In genomic region chr9:128885798-128886197, GRCh38 we compare ENCODE assay signal across 14 cellular contexts. TPM values are rescaled to one million over a fixed set of nuclear protein-coding genes. Genes with fewer than 3 reads are reported as not detected.
A peak's percentile ranks its signal among the peaks of the same experiment; 100 is the strongest.
DNase-seq lines count a peak whose midpoint lies in the region; ATAC-seq, FAIRE-seq and TF ChIP-seq lines count a peak whose summit lies in the region.
"Had no signal": no experiment of that assay in that cellular context is flagged by ENCODE, and none has a peak within 500 bp of the region (broad histone marks: within the 10 kb centered on the region; RNA-seq: fewer than 3 reads in every experiment).

No MANE protein-coding gene starts in this region.

- H3K4me3 ChIP-seq in HUES48 (ENCODE audit: low read depth, low read length), result no peak overlapping the region
- H3K4me3 ChIP-seq in esophagus (ENCODE audit: low read depth in 1 of 2, low read length in 2 of 2), result no peak overlapping the region
- H3K4me3 ChIP-seq in parathyroid adenoma (ENCODE audit: low read depth, low read length), result peak overlapping the region; percentile 36
- H3K4me3 ChIP-seq in HepG2 (replicated peaks in 1 of 3; ENCODE audit: insufficient read depth in 1 of 3, low read depth in 2 of 3, low read length in 3 of 3), result no peak overlapping the region
- H3K4me3 ChIP-seq: spleen had no signal

- 70 to 78% methylated on average over 15 of the region's 15 CpGs for WGBS in esophagus, 2 donors
- WGBS in HepG2 (ENCODE audit: low lambda C conversion rate), result 97% methylated on average over 15 of the region's 15 CpGs

- no peak for TF ChIP-seq POLR2A in HepG2 (IDR thresholded peaks at IDR 0.05; ENCODE audit: insufficient read depth in 1 of 2, low read depth in 2 of 2, low read length in 2 of 2)

- peaks cover 70% of the 10 kb centered on the region for H3K4me1 Mint-ChIP-seq in CD4-positive, alpha-beta T cell (ENCODE audit: low read depth)

- H3K4me3 Mint-ChIP-seq in CD4-positive, alpha-beta T cell, result peak overlapping the region; percentile 98

- no peak for FAIRE-seq in HepG2 (lab: Jason Lieb, UNC)
- FAIRE-seq: endometrium had no signal

- H3K27ac ChIP-seq in CD4-positive, alpha-beta T cell (ENCODE audit: low read depth, low read length), result no peak overlapping the region
- H3K27ac ChIP-seq in HUES48 (ENCODE audit: low read depth, low read length), result peak overlapping the region; percentile 14
- peak overlapping the region; percentile 75 to 89 for H3K27ac ChIP-seq in esophagus (ENCODE audit: low read depth in 2 of 2, low read length in 1 of 2)
- H3K27ac ChIP-seq in parathyroid adenoma, result peak overlapping the region; percentile 77
- no peak overlapping the region for H3K27ac ChIP-seq in HepG2 (ENCODE audit: extremely low read length, insufficient read depth, low read length)
- H3K27ac ChIP-seq: C4-2B had no signal

- ATAC-seq in CD4-positive, alpha-beta T cell (ENCODE audit: poor library complexity), result no peak
- ATAC-seq in GM18868 (IDR thresholded peaks at IDR 0.05; ENCODE audit: unreplicated experiment), result no peak
- ATAC-seq in HepG2, result no peak

- no peak for TF ChIP-seq CTCF in CD4-positive, alpha-beta T cell (IDR thresholded peaks at IDR 0.05)
- TF ChIP-seq CTCF in parathyroid adenoma (IDR thresholded peaks at IDR 0.05) (no peak), HepG2 (CRISPR knock-in tag; IDR thresholded peaks at IDR 0.05) (no peak)

- H2AFZ ChIP-seq in parathyroid adenoma, result no peak overlapping the region
- no peak overlapping the region for H2AFZ ChIP-seq in HepG2 (ENCODE audit: low read length)

- POLR2A ChIA-PET in CD4-positive, alpha-beta T cell (lab: Charles Lee), result interaction anchor here (2.3 kb wide), 1 partner anchor 16 kb away, joined by 6 read pairs; no protein-coding TSS in a partner anchor
- POLR2A ChIA-PET in HepG2 (lab: Yijun Ruan, JAX), result interaction anchor here (0.6 kb wide), 1 partner anchor 31 kb away, joined by 3 read pairs; no protein-coding TSS in a partner anchor

- H3K4me1 ChIP-seq in HUES48 (ENCODE audit: control insufficient read depth, insufficient read depth, low read length), result peaks cover 14% of the 10 kb centered on the region
- H3K4me1 ChIP-seq in esophagus (ENCODE audit: control insufficient read depth in 2 of 2, insufficient read depth in 2 of 2, low read length in 1 of 2), result peaks cover 11 to 42% of the 10 kb centered on the region in 2 donors
- H3K4me1 ChIP-seq in parathyroid adenoma, result peaks cover 8% of the 10 kb centered on the region
- H3K4me1 ChIP-seq in HepG2 (ENCODE audit: insufficient read depth, low read length), result peaks cover 22% of the 10 kb centered on the region

- in situ Hi-C loops in HepG2 (cut with HindIII; ENCODE audit: extremely low pct_ligation_motif_present, low pct_unique_long_range_greater_than_20kb), result no loop called here

- H3K36me3 ChIP-seq in HUES48 (ENCODE audit: control insufficient read depth, insufficient read depth, low read length) (peaks cover 49% of the 10 kb centered on the region), esophagus (ENCODE audit: control insufficient read depth in 2 of 2, insufficient read depth in 2 of 2, low read length in 1 of 2) (peaks cover 12 to 24% of the 10 kb centered on the region in 2 donors), parathyroid adenoma (ENCODE audit: control insufficient read depth, insufficient read depth, low read length) (no peaks in the 10 kb centered on the region), HepG2 (replicated peaks in 1 of 2; ENCODE audit: control insufficient read depth in 1 of 2, insufficient read depth in 2 of 2, low read length in 2 of 2) (peaks cover 12 to 44% of the 10 kb centered on the region in 2 experiments; a peak in 4 of 5 replicates)

- H3K36me3 Mint-ChIP-seq in CD4-positive, alpha-beta T cell (ENCODE audit: low read depth), result peaks cover 76% of the 10 kb centered on the region

- CTCF ChIA-PET in CD4-positive, alpha-beta T cell (lab: Charles Lee), result no interaction called here
- CTCF ChIA-PET in HepG2 (lab: Yijun Ruan, JAX; ENCODE audit: low intra/inter-chr PET ratio, low total read pairs), result no interaction called here

- DNase-seq in CD4-positive, alpha-beta T cell, result no peak
- no peak for DNase-seq in cerebellum (ENCODE audit: low spot score)
- DNase-seq in NCI-H1092 (lab: John Stamatoyannopoulos, UW), result no peak
- DNase-seq in HepG2 (ENCODE audit: low spot score), result no peak
- DNase-seq: naive B cell, NCI-H2171 treated with DMSO at 0.1 percent for 48 hours, spleen had no signal

- TF ChIP-seq EP300 in HepG2 (IDR thresholded peaks at IDR 0.05; ENCODE audit: low read depth in 2 of 2, low read length in 2 of 2), result no peak
- no peak for TF ChIP-seq EP300 in HepG2 (CRISPR knock-in tag; IDR thresholded peaks at IDR 0.05; ENCODE audit: borderline replicate concordance)

- no peak for TF ChIP-seq RAD21 in HepG2 (CRISPR knock-in tag; IDR thresholded peaks at IDR 0.05)

- no peaks in the 10 kb centered on the region for H3K27me3 ChIP-seq in CD4-positive, alpha-beta T cell (ENCODE audit: control insufficient read depth, insufficient read depth, low read length)
- H3K27me3 ChIP-seq in HUES48 (ENCODE audit: control insufficient read depth, insufficient read depth, low read length) (no peaks in the 10 kb centered on the region), esophagus (ENCODE audit: control insufficient read depth in 1 of 2, insufficient read depth in 2 of 2, low read length in 2 of 2) (no peaks in the 10 kb centered on the region), parathyroid adenoma (ENCODE audit: control insufficient read depth, insufficient read depth, low read length) (no peaks in the 10 kb centered on the region), HepG2 (ENCODE audit: control insufficient read depth in 1 of 2, insufficient read depth in 2 of 2, low read length in 2 of 2) (no peaks in the 10 kb centered on the region; a peak in 1 of 5 replicates)
- H3K27me3 ChIP-seq: spleen had no signal

- H3K9ac ChIP-seq in HUES48 (ENCODE audit: low read depth, low read length), result no peak overlapping the region; the same call in 1 of the 2 replicates
- no peak overlapping the region for H3K9ac ChIP-seq in parathyroid adenoma
- H3K9ac ChIP-seq in HepG2 (ENCODE audit: insufficient read depth, low read depth, low read length), result no peak overlapping the region

- H3K27ac Mint-ChIP-seq in CD4-positive, alpha-beta T cell, result peak overlapping the region; percentile 90

- H3K4me2 ChIP-seq in parathyroid adenoma (ENCODE audit: low read length) (peak overlapping the region; percentile 65), HepG2 (ENCODE audit: low read depth, low read length) (no peak overlapping the region)

- no peaks in the 10 kb centered on the region for H3K27me3 Mint-ChIP-seq in CD4-positive, alpha-beta T cell
- H3K27me3 Mint-ChIP-seq: naive B cell had no signal

- no peaks in the 10 kb centered on the region for H3K9me3 ChIP-seq in CD4-positive, alpha-beta T cell (ENCODE audit: control insufficient read depth, low read length)
- H3K9me3 ChIP-seq in HUES48 (ENCODE audit: control insufficient read depth, insufficient read depth, low read length), result no peaks in the 10 kb centered on the region
- H3K9me3 ChIP-seq in esophagus (ENCODE audit: control insufficient read depth in 2 of 2, insufficient read depth in 1 of 2, low read depth in 1 of 2, low read length in 1 of 2), result no peaks in the 10 kb centered on the region
- H3K9me3 ChIP-seq in parathyroid adenoma (ENCODE audit: control insufficient read depth, low read length), result no peaks in the 10 kb centered on the region
- no peaks in the 10 kb centered on the region for H3K9me3 ChIP-seq in HepG2 (ENCODE audit: low read length)
- H3K9me3 ChIP-seq: spleen had no signal

- no TSS peak for BruUV-seq in HepG2 (replicated peaks; lab: Mats Ljungman, UMichigan)

- no peaks in the 10 kb centered on the region for H3K9me3 Mint-ChIP-seq in CD4-positive, alpha-beta T cell
- H3K9me3 Mint-ChIP-seq: naive B cell had no signal

- H3K79me2 ChIP-seq in parathyroid adenoma, result peaks cover 15% of the 10 kb centered on the region
- H3K79me2 ChIP-seq in HepG2 (ENCODE audit: insufficient read depth, low read length), result peaks cover 65% of the 10 kb centered on the region

- no peaks in the 10 kb centered on the region for H4K20me1 ChIP-seq in HepG2 (ENCODE audit: insufficient read depth, low read length)

- intact Hi-C loops in CD4-positive, alpha-beta T cell (cut with DNase I, micrococcal nuclease), result no loop called here
- intact Hi-C loops in HepG2 (cut with micrococcal nuclease; ENCODE audit: unreplicated experiment), result no loop called here

RNA-seq across cellular contexts. Expression of gene LRRC8A, which starts 3.9 kb away (rescaled TPM):
- 10 to 100 TPM; 35.0 to 35.8 TPM for total RNA-seq in CD4-positive, alpha-beta T cell
- 10 to 100 TPM; 38.5 to 55.6 TPM for polyA plus RNA-seq in esophagus
- total RNA-seq in cerebellum, result 26.0 TPM
- total RNA-seq in HepG2 (2016; rRNA removed; fragmentation: Illumina TruSeq; extraction: Trizol), result 10.0 and 16.1 TPM in 2 replicates
- 3.1 and 3.7 TPM in 2 replicates for total RNA-seq in HepG2 (2016; cell fraction: cytosol; rRNA removed; fragmentation: Illumina TruSeq; extraction: Trizol; ENCODE audit: low read depth)
- 8.4 and 15.9 TPM in 2 replicates for total RNA-seq in HepG2 (2016; cell fraction: insoluble cytoplasmic fraction; rRNA removed; fragmentation: Illumina TruSeq; extraction: Trizol)
- 12.4 and 13.1 TPM in 2 replicates for total RNA-seq in HepG2 (2016; cell fraction: membrane; rRNA removed; fragmentation: Illumina TruSeq; extraction: Trizol)
- total RNA-seq in HepG2 (2016; cell fraction: nucleus; rRNA removed; fragmentation: Illumina TruSeq; extraction: Trizol), result 13.9 and 14.0 TPM in 2 replicates
- 40.6 and 44.8 TPM in 2 replicates for polyA plus RNA-seq in HepG2 (2011; rRNA removed)
- polyA plus RNA-seq in HepG2 (2011; cell fraction: cytosol; rRNA removed), result 38.4 and 46.2 TPM in 2 replicates
- 29.0 and 30.1 TPM in 2 replicates for polyA plus RNA-seq in HepG2 (2011; cell fraction: nucleus; rRNA removed)
- polyA plus RNA-seq in HepG2 (2012), result 15.7 and 19.9 TPM in 2 replicates
- polyA plus RNA-seq in HepG2 (2016; cell fraction: cytosol; fragmentation: Illumina TruSeq; extraction: Trizol; ENCODE audit: low read depth), result 2.4 and 2.7 TPM in 2 replicates
- polyA plus RNA-seq in HepG2 (2016; cell fraction: insoluble cytoplasmic fraction; fragmentation: Illumina TruSeq; extraction: Trizol; ENCODE audit: low read depth), result 9.1 and 10.7 TPM in 2 replicates
- polyA plus RNA-seq in HepG2 (2016; cell fraction: membrane; fragmentation: Illumina TruSeq; extraction: Trizol; ENCODE audit: low read depth), result 9.0 and 9.9 TPM in 2 replicates
- 19.9 and 20.5 TPM in 2 replicates for polyA plus RNA-seq in HepG2 (2016; cell fraction: nucleus; fragmentation: Illumina TruSeq; extraction: Trizol; ENCODE audit: insufficient read depth, low read depth)
- polyA minus RNA-seq in HepG2 (2011; rRNA and poly(A)+ RNA removed; ENCODE audit: low replicate concordance), result 77.3 and 88.9 TPM in 2 replicates
- polyA minus RNA-seq in HepG2 (2011; cell fraction: cytosol; rRNA and poly(A)+ RNA removed), result 24.8 and 26.8 TPM in 2 replicates
- 14.4 TPM in 2 replicates for polyA minus RNA-seq in HepG2 (2011; cell fraction: nucleus; rRNA and poly(A)+ RNA removed)

RNA-seq across cellular contexts. Expression of gene KYAT1, which starts 4.0 kb away (rescaled TPM):
- 1 to 10 TPM; 2.8 to 4.7 TPM for total RNA-seq in CD4-positive, alpha-beta T cell
- polyA plus RNA-seq in esophagus (1 to 10 TPM; 4.0 to 6.7 TPM), HepG2 (2011; rRNA removed) (46.5 and 58.4 TPM in 2 replicates)
- total RNA-seq in cerebellum (9.3 TPM), HepG2 (2016; rRNA removed; fragmentation: Illumina TruSeq; extraction: Trizol) (5.6 and 9.2 TPM in 2 replicates)
- total RNA-seq in HepG2 (2016; cell fraction: cytosol; rRNA removed; fragmentation: Illumina TruSeq; extraction: Trizol; ENCODE audit: low read depth), result 2.0 and 2.8 TPM in 2 replicates
- 6.1 and 10.3 TPM in 2 replicates for total RNA-seq in HepG2 (2016; cell fraction: insoluble cytoplasmic fraction; rRNA removed; fragmentation: Illumina TruSeq; extraction: Trizol)
- 3.5 and 4.0 TPM in 2 replicates for total RNA-seq in HepG2 (2016; cell fraction: membrane; rRNA removed; fragmentation: Illumina TruSeq; extraction: Trizol)
- 13.5 and 14.4 TPM in 2 replicates for total RNA-seq in HepG2 (2016; cell fraction: nucleus; rRNA removed; fragmentation: Illumina TruSeq; extraction: Trizol)
- polyA plus RNA-seq in HepG2 (2011; cell fraction: cytosol; rRNA removed), result 22.3 and 28.7 TPM in 2 replicates
- polyA plus RNA-seq in HepG2 (2011; cell fraction: nucleus; rRNA removed), result 274 and 317 TPM in 2 replicates
- polyA plus RNA-seq in HepG2 (2012), result 22.3 and 32.9 TPM in 2 replicates
- polyA plus RNA-seq in HepG2 (2016; cell fraction: cytosol; fragmentation: Illumina TruSeq; extraction: Trizol; ENCODE audit: low read depth), result 1.4 and 1.9 TPM in 2 replicates
- 4.9 and 6.1 TPM in 2 replicates for polyA plus RNA-seq in HepG2 (2016; cell fraction: insoluble cytoplasmic fraction; fragmentation: Illumina TruSeq; extraction: Trizol; ENCODE audit: low read depth)
- 1.7 and 2.4 TPM in 2 replicates for polyA plus RNA-seq in HepG2 (2016; cell fraction: membrane; fragmentation: Illumina TruSeq; extraction: Trizol; ENCODE audit: low read depth)
- polyA plus RNA-seq in HepG2 (2016; cell fraction: nucleus; fragmentation: Illumina TruSeq; extraction: Trizol; ENCODE audit: insufficient read depth, low read depth), result 34.5 and 36.6 TPM in 2 replicates
- 38.2 and 47.2 TPM in 2 replicates for polyA minus RNA-seq in HepG2 (2011; rRNA and poly(A)+ RNA removed; ENCODE audit: low replicate concordance)
- polyA minus RNA-seq in HepG2 (2011; cell fraction: cytosol; rRNA and poly(A)+ RNA removed), result 9.3 and 15.4 TPM in 2 replicates
- polyA minus RNA-seq in HepG2 (2011; cell fraction: nucleus; rRNA and poly(A)+ RNA removed), result 48.0 and 50.7 TPM in 2 replicates

RNA-seq across cellular contexts. Expression of gene PHYHD1, which starts 35.0 kb away (rescaled TPM):
- total RNA-seq in CD4-positive, alpha-beta T cell, result 1 to 10 TPM; 1.6 to 2.6 TPM
- polyA plus RNA-seq in esophagus (10 to 100 TPM; 19.8 to 39.5 TPM), HepG2 (2011; rRNA removed) (19.6 and 25.3 TPM in 2 replicates)
- total RNA-seq in cerebellum (1.1 TPM), HepG2 (2016; rRNA removed; fragmentation: Illumina TruSeq; extraction: Trizol) (10.6 and 12.3 TPM in 2 replicates)
- 3.5 and 4.7 TPM in 2 replicates for total RNA-seq in HepG2 (2016; cell fraction: cytosol; rRNA removed; fragmentation: Illumina TruSeq; extraction: Trizol; ENCODE audit: low read depth)
- 10.3 and 13.2 TPM in 2 replicates for total RNA-seq in HepG2 (2016; cell fraction: insoluble cytoplasmic fraction; rRNA removed; fragmentation: Illumina TruSeq; extraction: Trizol)
- 4.2 and 5.2 TPM in 2 replicates for total RNA-seq in HepG2 (2016; cell fraction: membrane; rRNA removed; fragmentation: Illumina TruSeq; extraction: Trizol)
- total RNA-seq in HepG2 (2016; cell fraction: nucleus; rRNA removed; fragmentation: Illumina TruSeq; extraction: Trizol), result 5.8 and 8.2 TPM in 2 replicates
- 12.8 and 20.7 TPM in 2 replicates for polyA plus RNA-seq in HepG2 (2011; cell fraction: cytosol; rRNA removed)
- 28.7 and 34.3 TPM in 2 replicates for polyA plus RNA-seq in HepG2 (2011; cell fraction: nucleus; rRNA removed)
- 9.6 and 13.5 TPM in 2 replicates for polyA plus RNA-seq in HepG2 (2012)
- 7.3 and 8.5 TPM in 2 replicates for polyA plus RNA-seq in HepG2 (2016; cell fraction: cytosol; fragmentation: Illumina TruSeq; extraction: Trizol; ENCODE audit: low read depth)
- 21.0 and 23.6 TPM in 2 replicates for polyA plus RNA-seq in HepG2 (2016; cell fraction: insoluble cytoplasmic fraction; fragmentation: Illumina TruSeq; extraction: Trizol; ENCODE audit: low read depth)
- 8.2 and 8.9 TPM in 2 replicates for polyA plus RNA-seq in HepG2 (2016; cell fraction: membrane; fragmentation: Illumina TruSeq; extraction: Trizol; ENCODE audit: low read depth)
- 16.5 and 23.5 TPM in 2 replicates for polyA plus RNA-seq in HepG2 (2016; cell fraction: nucleus; fragmentation: Illumina TruSeq; extraction: Trizol; ENCODE audit: insufficient read depth, low read depth)
- polyA minus RNA-seq in HepG2 (2011; rRNA and poly(A)+ RNA removed; ENCODE audit: low replicate concordance), result 0.89 and 32.1 TPM in 2 replicates
- 12.7 and 13.2 TPM in 2 replicates for polyA minus RNA-seq in HepG2 (2011; cell fraction: cytosol; rRNA and poly(A)+ RNA removed)
- 10.7 and 15.2 TPM in 2 replicates for polyA minus RNA-seq in HepG2 (2011; cell fraction: nucleus; rRNA and poly(A)+ RNA removed)
- total RNA-seq: activated CD8-positive, alpha-beta memory T cell treated with anti-CD3 and anti-CD28 coated beads for 36 hours had no signal

RNA-seq across cellular contexts. Expression of gene SPOUT1, which starts 56.2 kb away (rescaled TPM):
- 10 to 100 TPM; 22.2 to 27.6 TPM for total RNA-seq in CD4-positive, alpha-beta T cell
- 10 to 100 TPM; 23.6 to 26.6 TPM for polyA plus RNA-seq in esophagus
- total RNA-seq in cerebellum, result 19.5 TPM
- total RNA-seq in HepG2 (2016; rRNA removed; fragmentation: Illumina TruSeq; extraction: Trizol), result 39.0 and 39.7 TPM in 2 replicates
- 23.3 and 28.0 TPM in 2 replicates for total RNA-seq in HepG2 (2016; cell fraction: cytosol; rRNA removed; fragmentation: Illumina TruSeq; extraction: Trizol; ENCODE audit: low read depth)
- total RNA-seq in HepG2 (2016; cell fraction: insoluble cytoplasmic fraction; rRNA removed; fragmentation: Illumina TruSeq; extraction: Trizol), result 32.9 and 42.5 TPM in 2 replicates
- 13.5 and 14.0 TPM in 2 replicates for total RNA-seq in HepG2 (2016; cell fraction: membrane; rRNA removed; fragmentation: Illumina TruSeq; extraction: Trizol)
- total RNA-seq in HepG2 (2016; cell fraction: nucleus; rRNA removed; fragmentation: Illumina TruSeq; extraction: Trizol), result 19.1 and 26.6 TPM in 2 replicates
- 45.8 and 56.5 TPM in 2 replicates for polyA plus RNA-seq in HepG2 (2011; rRNA removed)
- polyA plus RNA-seq in HepG2 (2011; cell fraction: cytosol; rRNA removed), result 13.7 and 19.1 TPM in 2 replicates
- polyA plus RNA-seq in HepG2 (2011; cell fraction: nucleus; rRNA removed), result 341 and 371 TPM in 2 replicates
- 21.0 and 38.5 TPM in 2 replicates for polyA plus RNA-seq in HepG2 (2012)
- polyA plus RNA-seq in HepG2 (2016; cell fraction: cytosol; fragmentation: Illumina TruSeq; extraction: Trizol; ENCODE audit: low read depth), result 6.7 and 8.9 TPM in 2 replicates
- polyA plus RNA-seq in HepG2 (2016; cell fraction: insoluble cytoplasmic fraction; fragmentation: Illumina TruSeq; extraction: Trizol; ENCODE audit: low read depth), result 46.4 and 46.6 TPM in 2 replicates
- polyA plus RNA-seq in HepG2 (2016; cell fraction: membrane; fragmentation: Illumina TruSeq; extraction: Trizol; ENCODE audit: low read depth), result 11.8 and 11.9 TPM in 2 replicates
- polyA plus RNA-seq in HepG2 (2016; cell fraction: nucleus; fragmentation: Illumina TruSeq; extraction: Trizol; ENCODE audit: insufficient read depth, low read depth), result 77.1 and 80.1 TPM in 2 replicates
- polyA minus RNA-seq in HepG2 (2011; rRNA and poly(A)+ RNA removed; ENCODE audit: low replicate concordance), result 84.6 and 145 TPM in 2 replicates
- 7.4 and 11.6 TPM in 2 replicates for polyA minus RNA-seq in HepG2 (2011; cell fraction: cytosol; rRNA and poly(A)+ RNA removed)
- polyA minus RNA-seq in HepG2 (2011; cell fraction: nucleus; rRNA and poly(A)+ RNA removed), result 24.6 and 26.2 TPM in 2 replicates

Comparison
In these comparisons a context has a peak if more than half of its experiments do, and no peak if none do; other contexts are left out.
1. H3K27ac ChIP-seq: peak in HUES48 (single experiment), esophagus (2 of 2) and parathyroid adenoma (single experiment); none in CD4-positive, alpha-beta T cell (single experiment) and HepG2 (single experiment).